Comparison of ENCODE assay signal across 9 cellular contexts in the genomic region with DNA sequence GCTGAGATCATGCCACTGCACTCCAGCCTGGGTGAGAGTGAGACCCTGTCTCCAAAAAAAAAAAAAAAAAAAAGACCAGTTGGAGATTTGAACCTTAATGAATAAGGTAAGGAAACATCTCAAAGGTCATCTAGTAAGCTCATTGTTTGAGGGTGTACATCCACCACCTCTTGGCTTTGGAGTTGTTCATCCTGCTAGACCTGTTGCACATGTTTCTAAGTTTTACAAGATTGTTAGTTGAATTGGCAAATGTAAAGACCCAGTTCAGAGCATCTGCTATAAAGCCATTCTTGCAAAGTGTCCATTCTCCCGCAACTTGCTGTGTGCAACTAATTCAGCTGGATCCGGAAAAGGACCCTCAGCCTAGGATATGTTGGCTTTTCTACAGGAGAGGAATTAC. TPM values are rescaled to one million over a fixed set of nuclear protein-coding genes. Genes with fewer than 3 reads are reported as not detected.
A peak's percentile ranks its signal among the peaks of the same experiment; 100 is the strongest.
DNase-seq lines count a peak whose midpoint lies in the region; ATAC-seq lines count a peak whose summit lies in the region.
"Had no signal": no experiment of that assay in that cellular context is flagged by ENCODE, and none has a peak within 500 bp of the region (broad histone marks: within the 10 kb centered on the region; RNA-seq: fewer than 3 reads in every experiment).

No MANE protein-coding gene starts in this region.

- peak overlapping the region; percentile 38 to 99 (median 96) for H3K9ac ChIP-seq in subcutaneous abdominal adipose tissue (ENCODE audit: low read length in 5 of 5)

- H3K4me1 Mint-ChIP-seq in activated T-cell treated with anti-CD3 and anti-CD28 coated beads, Interleukin-2, amount 50 U/mL, for 4 hours (ENCODE audit: low read depth) = peaks cover 32% of the 10 kb centered on the region
- peaks cover 27% of the 10 kb centered on the region for H3K4me1 Mint-ChIP-seq in activated T-helper 1 cell treated with anti-CD3 and anti-CD28 coated beads, Interleukin-12 subunit alpha, Interleukin-12 subunit beta, Interleukin-2, Interleukin-4 antibody, amounts not matched to agents 30 ng/mL and 10 ng/mL and 1 ng/mL, durations not matched to agents 14 hours and 24 hours and 36 hours (ENCODE audit: low read depth)

- DNase-seq in activated T-cell treated with anti-CD3 and anti-CD28 coated beads, Interleukin-2, amount 50 U/mL, for 4 hours = no peak
- no peak for DNase-seq in activated T-cell treated with anti-CD3 and anti-CD28 coated beads for 4 hours
- no peak for DNase-seq in activated T-helper 1 cell treated with anti-CD3 and anti-CD28 coated beads, Interleukin-12 subunit alpha, Interleukin-12 subunit beta, Interleukin-2, Interleukin-4 antibody, amounts not matched to agents 30 ng/mL and 10 ng/mL and 1 ng/mL, durations not matched to agents 14 hours and 24 hours and 36 hours (ENCODE audit: low spot score)
- no peak for DNase-seq in right cardiac atrium
- DNase-seq in NCI-H524 (lab: John Stamatoyannopoulos, UW) = no peak
- no peak for DNase-seq in globus pallidus (ENCODE audit: low spot score)
- DNase-seq in HK-2 (ENCODE audit: unreplicated experiment) = no peak
- DNase-seq: NCI-H1092 treated with DMSO at 0.1 percent for 48 hours had no signal

- H3K27me3 ChIP-seq in right cardiac atrium (ENCODE audit: control insufficient read depth, insufficient read depth) = no peaks in the 10 kb centered on the region
- H3K27me3 ChIP-seq in subcutaneous abdominal adipose tissue (ENCODE audit: control insufficient read depth in 5 of 5, insufficient read depth in 4 of 5, low read length in 5 of 5) = no peaks in the 10 kb centered on the region

- H3K36me3 ChIP-seq in subcutaneous abdominal adipose tissue (ENCODE audit: control insufficient read depth in 5 of 5, insufficient read depth in 5 of 5, low read length in 5 of 5) = peaks cover 31 to 41% (median 34%) of the 10 kb centered on the region in 5 donors

- intact Hi-C loops in activated T-helper 1 cell treated with anti-CD3 and anti-CD28 coated beads, Interleukin-12 subunit alpha, Interleukin-12 subunit beta, Interleukin-2, Interleukin-4 antibody, amounts not matched to agents 30 ng/mL and 10 ng/mL and 1 ng/mL, durations not matched to agents 14 hours and 24 hours and 36 hours (cut with micrococcal nuclease) = loop anchor here (5.0 to 10.0 kb wide), 4 partner anchors 407 to 1349 kb away; partner anchors contain the start of genes GABARAPL2, KARS1, MLKL and TERF2IP
- intact Hi-C loops in right cardiac atrium (cut with DNase I) = no loop called here

- no peak for ATAC-seq in activated T-cell treated with anti-CD3 and anti-CD28 coated beads, Interleukin-2, amount 50 U/mL, for 4 hours
- ATAC-seq in right cardiac atrium = no peak

- H3K9me3 ChIP-seq in right cardiac atrium (ENCODE audit: control insufficient read depth, low read length) = no peaks in the 10 kb centered on the region
- H3K9me3 ChIP-seq in subcutaneous abdominal adipose tissue (ENCODE audit: control insufficient read depth in 5 of 5, low read length in 5 of 5) = no peaks in the 10 kb centered on the region

- no peaks in the 10 kb centered on the region for H3K27me3 Mint-ChIP-seq in activated T-cell treated with anti-CD3 and anti-CD28 coated beads, Interleukin-2, amount 50 U/mL, for 4 hours (ENCODE audit: low read depth)
- H3K27me3 Mint-ChIP-seq in activated T-helper 1 cell treated with anti-CD3 and anti-CD28 coated beads, Interleukin-12 subunit alpha, Interleukin-12 subunit beta, Interleukin-2, Interleukin-4 antibody, amounts not matched to agents 30 ng/mL and 10 ng/mL and 1 ng/mL, durations not matched to agents 14 hours and 24 hours and 36 hours (ENCODE audit: insufficient read depth) = no peaks in the 10 kb centered on the region

- peak overlapping the region; percentile 90 for H3K4me3 Mint-ChIP-seq in activated T-cell treated with anti-CD3 and anti-CD28 coated beads, Interleukin-2, amount 50 U/mL, for 4 hours
- H3K4me3 Mint-ChIP-seq in activated T-helper 1 cell treated with anti-CD3 and anti-CD28 coated beads, Interleukin-12 subunit alpha, Interleukin-12 subunit beta, Interleukin-2, Interleukin-4 antibody, amounts not matched to agents 30 ng/mL and 10 ng/mL and 1 ng/mL, durations not matched to agents 14 hours and 24 hours and 36 hours = peak overlapping the region; percentile 90

- H3K27ac ChIP-seq in right cardiac atrium (ENCODE audit: low read length) = no peak overlapping the region
- H3K27ac ChIP-seq in subcutaneous abdominal adipose tissue (ENCODE audit: low read depth, low read length) = peak overlapping the region; percentile 95

- 85% methylated on average over 2 of the region's 2 CpGs for WGBS in right cardiac atrium

- peaks cover 22% of the 10 kb centered on the region for H3K36me3 Mint-ChIP-seq in activated T-cell treated with anti-CD3 and anti-CD28 coated beads, Interleukin-2, amount 50 U/mL, for 4 hours (ENCODE audit: insufficient read depth)
- H3K36me3 Mint-ChIP-seq in activated T-helper 1 cell treated with anti-CD3 and anti-CD28 coated beads, Interleukin-12 subunit alpha, Interleukin-12 subunit beta, Interleukin-2, Interleukin-4 antibody, amounts not matched to agents 30 ng/mL and 10 ng/mL and 1 ng/mL, durations not matched to agents 14 hours and 24 hours and 36 hours (ENCODE audit: low read depth) = peaks cover 45% of the 10 kb centered on the region

- no peaks in the 10 kb centered on the region for H3K9me3 Mint-ChIP-seq in activated T-cell treated with anti-CD3 and anti-CD28 coated beads, Interleukin-2, amount 50 U/mL, for 4 hours
- H3K9me3 Mint-ChIP-seq in activated T-helper 1 cell treated with anti-CD3 and anti-CD28 coated beads, Interleukin-12 subunit alpha, Interleukin-12 subunit beta, Interleukin-2, Interleukin-4 antibody, amounts not matched to agents 30 ng/mL and 10 ng/mL and 1 ng/mL, durations not matched to agents 14 hours and 24 hours and 36 hours = no peaks in the 10 kb centered on the region

- H3K4me1 ChIP-seq in right cardiac atrium (ENCODE audit: control insufficient read depth, insufficient read depth, low read length) (no peaks in the 10 kb centered on the region), subcutaneous abdominal adipose tissue (ENCODE audit: control insufficient read depth in 5 of 5, insufficient read depth in 5 of 5, low read length in 5 of 5) (peaks cover 7 to 29% (median 29%) of the 10 kb centered on the region in 5 donors)

- no peak overlapping the region for H3K27ac Mint-ChIP-seq in activated T-helper 1 cell treated with anti-CD3 and anti-CD28 coated beads, Interleukin-12 subunit alpha, Interleukin-12 subunit beta, Interleukin-2, Interleukin-4 antibody, amounts not matched to agents 30 ng/mL and 10 ng/mL and 1 ng/mL, durations not matched to agents 14 hours and 24 hours and 36 hours

- H3K4me3 ChIP-seq in right cardiac atrium (ENCODE audit: low read length) = peak overlapping the region; percentile 74
- H3K4me3 ChIP-seq in subcutaneous abdominal adipose tissue (ENCODE audit: low read depth in 1 of 5, low read length in 5 of 5) = peak overlapping the region in 4 of 5 donors; percentile 2 to 97 (median 88)

RNA-seq across cellular contexts. Expression of gene PSMD7, which starts 1.5 kb away (rescaled TPM):
- total RNA-seq in activated T-cell treated with anti-CD3 and anti-CD28 coated beads, Interleukin-2, amount 50 U/mL, for 4 hours = 100 to 1,000 TPM; 214 to 218 (median 217) TPM
- 168 and 175 TPM in 2 replicates for total RNA-seq in activated T-helper 1 cell treated with anti-CD3 and anti-CD28 coated beads, Interleukin-12 subunit alpha, Interleukin-12 subunit beta, Interleukin-2, Interleukin-4 antibody, amounts not matched to agents 30 ng/mL and 10 ng/mL and 1 ng/mL, durations not matched to agents 14 hours and 24 hours and 36 hours
- 100 to 1,000 TPM in 3 of 4 donors, 10 to 100 TPM in 1; 84.2 to 118 (median 110) TPM for total RNA-seq in right cardiac atrium
- polyA plus RNA-seq in right cardiac atrium = 80.9 TPM
